14 cellular contexts compared by ENCODE assay signal in the genomic region with DNA sequence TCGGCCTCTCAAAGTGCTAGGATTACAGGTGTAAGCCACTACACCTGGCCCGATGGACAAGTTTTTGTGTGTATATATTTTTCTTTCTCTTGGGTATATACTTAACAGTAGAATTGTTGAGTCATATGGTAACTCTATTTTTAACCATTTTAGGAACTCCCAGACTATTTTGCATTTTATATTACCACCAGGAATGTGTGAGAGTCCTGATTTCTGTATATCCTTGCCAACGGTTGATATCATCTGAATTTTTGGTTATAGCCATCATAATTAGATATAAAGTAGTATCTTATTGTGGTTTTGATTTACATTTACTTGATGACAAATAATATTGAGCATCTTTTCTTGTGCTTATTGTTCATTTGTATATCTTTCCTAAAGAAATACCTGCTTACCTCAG. TPM values are rescaled to one million over a fixed set of nuclear protein-coding genes. Genes with fewer than 3 reads are reported as not detected.
DNase-seq lines count a peak whose midpoint lies in the region; FAIRE-seq and TF ChIP-seq lines count a peak whose summit lies in the region.
"Had no signal": no experiment of that assay in that cellular context is flagged by ENCODE, and none has a peak within 500 bp of the region (broad histone marks: within the 10 kb centered on the region; RNA-seq: fewer than 3 reads in every experiment).

No MANE protein-coding gene starts in this region.

- peak; percentile 73 for DNase-seq in EH (ENCODE audit: low read depth)
- peak; percentile 44 for DNase-seq in M059J (ENCODE audit: low read depth)
- no peak for DNase-seq in dorsolateral prefrontal cortex
- no peak for DNase-seq in NK-92 treated with Interleukin-12 subunit alpha and Interleukin-12 subunit beta, amount 100 ng/mL, for 24 hours (lab: John Stamatoyannopoulos, UW)
- no peak for DNase-seq in OCI-M1 (lab: John Stamatoyannopoulos, UW)
- DNase-seq: AML-193; Caco-2; CD4-positive, alpha-beta T cell; GF-D8 had no signal

- H3K4me3 ChIP-seq in dorsolateral prefrontal cortex = no peak overlapping the region
- H3K4me3 ChIP-seq: HAP-1 had no signal

- FAIRE-seq in islet of Langerhans (lab: Jason Lieb, UNC) = peak; percentile 41
- FAIRE-seq: D721Med, HepG2 had no signal

- H3K27ac ChIP-seq in dorsolateral prefrontal cortex = no peak overlapping the region
- H3K27ac ChIP-seq: C4-2B had no signal

- intact Hi-C loops in dorsolateral prefrontal cortex (cut with DNase I) = no loop called here

- no peaks in the 10 kb centered on the region for H3K27me3 ChIP-seq in dorsolateral prefrontal cortex

- no peak for TF ChIP-seq CTCF in dorsolateral prefrontal cortex (IDR thresholded peaks at IDR 0.05 in 54 of 56, conservative IDR thresholded peaks at IDR 0.05 in 2 of 56; ENCODE audit: low read depth in 1 of 56, partially characterized antibody in 56 of 56)

RNA-seq across cellular contexts. Expression of a gene that starts 20.8 kb away (rescaled TPM):
- total RNA-seq in M059J (2014; rRNA removed; shearing (Covaris generic)) = 18.7 and 21.7 TPM in 2 replicates
- 10 to 100 TPM; 12.4 to 32.1 (median 20.8) TPM for total RNA-seq in dorsolateral prefrontal cortex

Comparison
In these comparisons a context has a peak if more than half of its experiments do, and no peak if none do; other contexts are left out.
1. DNase-seq: peak in EH (single experiment) and M059J (single experiment); none in dorsolateral prefrontal cortex (0 of 10), NK-92 treated with Interleukin-12 subunit alpha and Interleukin-12 subunit beta, amount 100 ng/mL, for 24 hours (single experiment) and OCI-M1 (single experiment).